Comparison of ENCODE assay signal across 22 cellular contexts in the genomic region with DNA sequence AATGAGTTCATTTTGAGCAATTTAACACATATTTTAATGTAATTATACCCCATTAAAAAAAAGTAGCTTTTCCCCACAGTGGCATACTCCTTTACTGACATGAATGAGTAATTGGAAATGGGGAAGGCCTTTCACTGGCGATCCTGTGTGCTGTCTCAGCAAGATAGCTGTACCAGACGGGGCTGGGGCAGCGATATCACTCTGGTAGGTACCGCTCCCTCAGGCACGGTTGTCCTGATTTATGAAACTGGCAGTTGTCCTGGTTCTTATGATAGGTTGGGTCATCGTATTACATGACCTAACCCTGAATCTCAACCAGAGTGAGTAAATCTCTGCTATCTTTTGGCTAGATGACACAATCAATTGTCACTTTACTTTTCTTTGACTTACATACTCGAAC.
DNase-seq lines count a peak whose midpoint lies in the region; ATAC-seq and TF ChIP-seq lines count a peak whose summit lies in the region.
"Had no signal": no experiment of that assay in that cellular context is flagged by ENCODE, and none has a peak within 500 bp of the region (broad histone marks: within the 10 kb centered on the region; RNA-seq: fewer than 3 reads in every experiment).

No MANE protein-coding gene starts in this region.

- POLR2A ChIA-PET in OCI-LY7 (lab: Charles Lee): no interaction called here

- intact Hi-C loops in left cardiac atrium (cut with DNase I): no loop called here
- intact Hi-C loops in cardiac septum (cut with DNase I): no loop called here
- intact Hi-C loops in OCI-LY7 (cut with micrococcal nuclease; ENCODE audit: unreplicated experiment): loop anchor here (5.0 to 10.0 kb wide), 2 partner anchors 140 to 343 kb away; no protein-coding TSS in a partner anchor

- H3K4me1 ChIP-seq in OCI-LY7 (ENCODE audit: insufficient read depth, low read length, poor library complexity, severe bottlenecking) (no peaks in the 10 kb centered on the region), foreskin keratinocyte (no peaks in the 10 kb centered on the region), smooth muscle cell (ENCODE audit: low read depth) (no peaks in the 10 kb centered on the region)
- H3K4me1 ChIP-seq: BLaER1 had no signal

- H3K79me2 ChIP-seq in OCI-LY7 (ENCODE audit: insufficient read depth, low read depth, low read length): no peaks in the 10 kb centered on the region
- H3K79me2 ChIP-seq in smooth muscle cell (ENCODE audit: low read depth): no peaks in the 10 kb centered on the region

- ATAC-seq in left cardiac atrium (peak in 1 of 2 donors; percentile 66), foreskin keratinocyte (peak; percentile 47), HG03280 (IDR thresholded peaks at IDR 0.05; ENCODE audit: unreplicated experiment) (no peak)
- no peak for ATAC-seq in stimulated activated naive CD8-positive, alpha-beta T cell treated with anti-CD3 and anti-CD28 coated beads, Interleukin-15, Interleukin-2, amounts not matched to agents 100 U/mL and 50 U/mL, for 24 hours

- H3F3A ChIP-seq in smooth muscle cell (ENCODE audit: low read depth): no peaks in the 10 kb centered on the region

- no peaks in the 10 kb centered on the region for H3K9me2 ChIP-seq in OCI-LY7 (ENCODE audit: insufficient read depth, low read length)

- H3K4me3 ChIP-seq in OCI-LY7 (ENCODE audit: low read depth, low read length, poor library complexity, severe bottlenecking) (no peak overlapping the region), smooth muscle cell (no peak overlapping the region)
- H3K4me3 ChIP-seq: BLaER1, GM12878, GM23248, SJCRH30 had no signal

- H4K20me1 ChIP-seq in OCI-LY7 (ENCODE audit: insufficient read depth, low read length) (no peaks in the 10 kb centered on the region), smooth muscle cell (ENCODE audit: low read depth) (no peaks in the 10 kb centered on the region)
- H4K20me1 ChIP-seq: BLaER1 had no signal

- peak overlapping the region; percentile 90; the same call in 1 of the 2 replicates for H2AFZ ChIP-seq in OCI-LY7 (ENCODE audit: low read length)
- H2AFZ ChIP-seq in smooth muscle cell (ENCODE audit: low read depth): peak overlapping the region; percentile 71
- H2AFZ ChIP-seq: GM23248 had no signal

- TF ChIP-seq CTCF in OCI-LY7 (conservative IDR thresholded peaks at IDR 0.05; ENCODE audit: low read length): no peak
- TF ChIP-seq CTCF in foreskin keratinocyte (conservative IDR thresholded peaks at IDR 0.05): no peak
- no peak for TF ChIP-seq CTCF in smooth muscle cell (IDR thresholded peaks at IDR 0.05; ENCODE audit: borderline replicate concordance, insufficient read depth, poor library complexity, severe bottlenecking)

- WGBS in smooth muscle cell (ENCODE audit: low lambda C conversion rate): 79% methylated on average over 7 of the region's 7 CpGs

- CTCF ChIA-PET in OCI-LY7 (lab: Charles Lee; ENCODE audit: unreplicated experiment): no interaction called here

- H3K4me2 ChIP-seq in OCI-LY7 (ENCODE audit: low read length): no peak overlapping the region
- no peak overlapping the region for H3K4me2 ChIP-seq in smooth muscle cell
- H3K4me2 ChIP-seq: BLaER1 had no signal

- H3K27me3 ChIP-seq in foreskin keratinocyte (no peaks in the 10 kb centered on the region), smooth muscle cell (ENCODE audit: low read depth) (no peaks in the 10 kb centered on the region)
- H3K27me3 ChIP-seq: BLaER1, SJCRH30 had no signal

- H3K9ac ChIP-seq in smooth muscle cell (ENCODE audit: low read depth): no peak overlapping the region
- H3K9ac ChIP-seq: BLaER1, GM23248 had no signal

- DNase-seq in left cardiac atrium (peak; percentile 11), cardiac septum (ENCODE audit: low spot score) (no peak), OCI-LY7 (ENCODE audit: low spot score) (no peak), foreskin keratinocyte (peak in 1 of 2 donors; percentile 23), smooth muscle cell (lab: John Stamatoyannopoulos, UW; ENCODE audit: unreplicated experiment) (no peak), NCI-H2171 (lab: John Stamatoyannopoulos, UW) (no peak)
- no peak for DNase-seq in stimulated activated naive CD8-positive, alpha-beta T cell treated with anti-CD3 and anti-CD28 coated beads, Interleukin-15, Interleukin-2, amounts not matched to agents 100 U/mL and 50 U/mL, for 24 hours
- DNase-seq: CD4-positive, alpha-beta T cell; COR-L47; DND-41; GM23248; HCEC 1CT; KG1; NCI-H1105 treated with DMSO at 0.1 percent for 48 hours; NCI-H2029 treated with DMSO at 0.1 percent for 48 hours; NCI-H2171 treated with DMSO at 0.1 percent for 48 hours; NCI-H446 treated with DMSO at 0.1 percent for 48 hours; NCI-H526 treated with DMSO at 0.1 percent for 48 hours had no signal

- no peaks in the 10 kb centered on the region for H3K9me3 ChIP-seq in OCI-LY7 (ENCODE audit: low read length)
- no peaks in the 10 kb centered on the region for H3K9me3 ChIP-seq in smooth muscle cell (replicated peaks; ENCODE audit: low read depth)
- H3K9me3 ChIP-seq: BLaER1, SJCRH30 had no signal

- BruUV-seq in OCI-LY7 (replicated peaks; lab: Mats Ljungman, UMichigan): no TSS peak

- H3K36me3 ChIP-seq in OCI-LY7 (ENCODE audit: insufficient read depth, low read length) (no peaks in the 10 kb centered on the region), smooth muscle cell (ENCODE audit: low read depth) (no peaks in the 10 kb centered on the region)
- H3K36me3 ChIP-seq: BLaER1, SJCRH30 had no signal

- H3K27ac ChIP-seq in OCI-LY7 (ENCODE audit: low read depth, low read length, poor library complexity, severe bottlenecking) (no peak overlapping the region), foreskin keratinocyte (no peak overlapping the region), smooth muscle cell (ENCODE audit: low read depth) (no peak overlapping the region)
- H3K27ac ChIP-seq: BLaER1, GM23248 had no signal
